8 cellular contexts compared by ENCODE assay signal in the genomic region with DNA sequence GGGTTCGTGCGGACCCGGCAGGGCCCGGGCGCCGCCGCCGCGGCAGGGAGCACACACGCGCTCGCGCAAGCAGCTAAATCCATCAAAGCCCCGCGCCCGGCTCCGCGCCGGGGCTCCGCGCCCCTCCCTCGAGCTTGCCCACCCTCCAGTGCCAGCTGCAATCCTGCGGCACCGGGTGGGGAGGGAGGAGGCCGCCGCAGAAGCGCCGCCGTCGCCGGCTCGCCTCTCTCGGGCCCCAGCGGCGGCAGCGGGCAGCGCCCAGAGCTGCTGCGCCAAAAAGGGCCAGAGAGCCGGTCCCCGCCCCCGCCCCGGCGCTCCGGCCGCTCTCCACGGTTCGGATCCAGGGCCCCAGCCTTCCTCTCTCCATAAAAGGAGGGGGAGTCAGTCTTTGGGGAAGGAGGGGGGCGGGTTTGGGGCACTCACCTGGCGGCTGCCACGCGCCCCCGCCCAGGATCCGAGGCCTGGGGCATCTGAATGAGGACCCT. TPM values are rescaled to one million over a fixed set of nuclear protein-coding genes. Genes with fewer than 3 reads are reported as not detected.
DNase-seq lines count a peak whose midpoint lies in the region; ATAC-seq and TF ChIP-seq lines count a peak whose summit lies in the region.

No MANE protein-coding gene starts in this region.

- H3K4me3 Mint-ChIP-seq in stimulated activated naive CD8-positive, alpha-beta T cell treated with anti-CD3 and anti-CD28 coated beads, Interleukin-15, amount 100 ng/mL, for 72 hours: peak overlapping the region; percentile 51 to 70
- no peak overlapping the region for H3K4me3 Mint-ChIP-seq in CD4-positive, alpha-beta T cell

- intact Hi-C loops in CD4-positive, alpha-beta T cell (cut with DNase I, micrococcal nuclease): loop anchor here (5.0 to 10.0 kb wide), 2 partner anchors 117 to 195 kb away; no protein-coding TSS in a partner anchor

- peaks cover 71% of the 10 kb centered on the region for H3K27me3 Mint-ChIP-seq in stimulated activated naive CD8-positive, alpha-beta T cell treated with anti-CD3 and anti-CD28 coated beads, Interleukin-15, amount 100 ng/mL, for 72 hours
- peaks cover 59% of the 10 kb centered on the region for H3K27me3 Mint-ChIP-seq in CD4-positive, alpha-beta T cell

- peak; percentile 40 for DNase-seq in stimulated activated CD4-positive, alpha-beta T cell treated with anti-CD3 and anti-CD28 coated beads, Interleukin-15, amount 100 ng/mL, for 24 hours
- no peak for DNase-seq in stimulated activated CD4-positive, alpha-beta T cell treated with anti-CD3 and anti-CD28 coated beads, Interleukin-1b, Interleukin-23, amount 100 ng/mL, for 48 hours
- DNase-seq in NT2/D1 (ENCODE audit: low read depth, low spot score): no peak
- peak; percentile 78 for DNase-seq in kidney tubule cell (ENCODE audit: low spot score)
- peak; percentile 45 to 52 for DNase-seq in stimulated activated naive CD8-positive, alpha-beta T cell treated with anti-CD3 and anti-CD28 coated beads, Interleukin-15, amount 100 ng/mL, for 72 hours
- no peak for DNase-seq in CD4-positive, alpha-beta T cell
- no peak for DNase-seq in germinal center (ENCODE audit: low spot score)

- no peak for TF ChIP-seq CTCF in CD4-positive, alpha-beta T cell (IDR thresholded peaks at IDR 0.05)

- H3K27me3 ChIP-seq in NT2/D1 (ENCODE audit: insufficient read depth, insufficient read length): peaks cover 33% of the 10 kb centered on the region
- H3K27me3 ChIP-seq in CD4-positive, alpha-beta T cell (ENCODE audit: control insufficient read depth, insufficient read depth, low read length): peaks cover 48% of the 10 kb centered on the region

- H3K36me3 Mint-ChIP-seq in CD4-positive, alpha-beta T cell (ENCODE audit: low read depth): no peaks in the 10 kb centered on the region

- H3K27ac ChIP-seq in cingulate gyrus (ENCODE audit: low read depth, low read length): peak overlapping the region; percentile 72
- no peak overlapping the region for H3K27ac ChIP-seq in CD4-positive, alpha-beta T cell (ENCODE audit: low read depth, low read length)

- peak overlapping the region; percentile 67 for H3K4me3 ChIP-seq in NT2/D1 (ENCODE audit: insufficient read length, low read depth)

- peaks cover 10% of the 10 kb centered on the region for H3K36me3 ChIP-seq in NT2/D1 (ENCODE audit: insufficient read depth, insufficient read length, low read length)

- no peak overlapping the region for H3K27ac Mint-ChIP-seq in stimulated activated naive CD8-positive, alpha-beta T cell treated with anti-CD3 and anti-CD28 coated beads, Interleukin-15, amount 100 ng/mL, for 72 hours
- H3K27ac Mint-ChIP-seq in CD4-positive, alpha-beta T cell: no peak overlapping the region

- CTCF ChIA-PET in CD4-positive, alpha-beta T cell (lab: Charles Lee): no interaction called here

- no peaks in the 10 kb centered on the region for H3K9me3 ChIP-seq in NT2/D1 (ENCODE audit: insufficient read depth, low read length)
- H3K9me3 ChIP-seq in CD4-positive, alpha-beta T cell (ENCODE audit: control insufficient read depth, low read length): no peaks in the 10 kb centered on the region

- peaks cover 19% of the 10 kb centered on the region for H3K4me1 ChIP-seq in NT2/D1 (ENCODE audit: insufficient read depth, insufficient read length)

- H3K4me1 Mint-ChIP-seq in stimulated activated naive CD8-positive, alpha-beta T cell treated with anti-CD3 and anti-CD28 coated beads, Interleukin-15, amount 100 ng/mL, for 72 hours: peaks cover 40% of the 10 kb centered on the region
- H3K4me1 Mint-ChIP-seq in CD4-positive, alpha-beta T cell (ENCODE audit: low read depth): peaks cover 10% of the 10 kb centered on the region

- H3K9me3 Mint-ChIP-seq in stimulated activated naive CD8-positive, alpha-beta T cell treated with anti-CD3 and anti-CD28 coated beads, Interleukin-15, amount 100 ng/mL, for 72 hours: no peaks in the 10 kb centered on the region
- H3K9me3 Mint-ChIP-seq in CD4-positive, alpha-beta T cell: no peaks in the 10 kb centered on the region

- peak; percentile 10 for ATAC-seq in stimulated activated naive CD8-positive, alpha-beta T cell treated with anti-CD3 and anti-CD28 coated beads, Interleukin-15, amount 100 ng/mL, for 72 hours
- no peak for ATAC-seq in CD4-positive, alpha-beta T cell (ENCODE audit: poor library complexity)

- H3K9ac ChIP-seq in NT2/D1 (ENCODE audit: insufficient read length, low read depth): peak overlapping the region; percentile 87

- POLR2A ChIA-PET in CD4-positive, alpha-beta T cell (lab: Charles Lee): no interaction called here

RNA-seq across cellular contexts. Expression of a gene that starts 0.4 kb away (rescaled TPM):
- total RNA-seq in CD4-positive, alpha-beta T cell: under 1 TPM; 0.55 to 0.70 TPM

Comparison
In these comparisons a context has a peak if more than half of its experiments do, and no peak if none do; other contexts are left out.
1. DNase-seq: peak in stimulated activated CD4-positive, alpha-beta T cell treated with anti-CD3 and anti-CD28 coated beads, Interleukin-15, amount 100 ng/mL, for 24 hours (single experiment), kidney tubule cell (single experiment) and stimulated activated naive CD8-positive, alpha-beta T cell treated with anti-CD3 and anti-CD28 coated beads, Interleukin-15, amount 100 ng/mL, for 72 hours (2 of 2); none in stimulated activated CD4-positive, alpha-beta T cell treated with anti-CD3 and anti-CD28 coated beads, Interleukin-1b, Interleukin-23, amount 100 ng/mL, for 48 hours (single experiment), NT2/D1 (single experiment), CD4-positive, alpha-beta T cell (0 of 10) and germinal center (single experiment).